ENCODE assay signal across 8 cellular contexts in genomic region chr15:65085990-65086679, GRCh38. TPM values are rescaled to one million over a fixed set of nuclear protein-coding genes. Genes with fewer than 3 reads are reported as not detected.
DNase-seq lines count a peak whose midpoint lies in the region; ATAC-seq, FAIRE-seq and TF ChIP-seq lines count a peak whose summit lies in the region.

No MANE protein-coding gene starts in this region.

- no peak for FAIRE-seq in D721Med (lab: Jason Lieb, UNC)

- H3K4me3 ChIP-seq in DND-41 (ENCODE audit: low read depth in 1 of 2, low read length in 2 of 2), result no peak overlapping the region

- no peaks in the 10 kb centered on the region for H3K9me3 Mint-ChIP-seq in HFFc6
- peaks cover 0 to 3% (median 0%) of the 10 kb centered on the region in 5 experiments for H3K9me3 Mint-ChIP-seq in brain
- H3K9me3 Mint-ChIP-seq in neural crest cell, result no peaks in the 10 kb centered on the region

- no peak overlapping the region for H3K9ac ChIP-seq in DND-41 (ENCODE audit: low read depth, low read length)

- H2AFZ ChIP-seq in DND-41 (ENCODE audit: low read depth, low read length), result no peak overlapping the region

- ATAC-seq in DND-41 (ENCODE audit: insufficient read depth, low read depth) (0 out of 3 replicates have a peak, but pooled peaks have one; percentile 23), GM18867 (IDR thresholded peaks at IDR 0.05; ENCODE audit: unreplicated experiment) (no peak), HG02759 (IDR thresholded peaks at IDR 0.05; ENCODE audit: unreplicated experiment) (no peak)

- H3K9me3 ChIP-seq in DND-41 (ENCODE audit: insufficient read depth, low read length, severe bottlenecking), result no peaks in the 10 kb centered on the region

- H3K36me3 Mint-ChIP-seq in HFFc6 (ENCODE audit: low read depth) (no peaks in the 10 kb centered on the region), brain (no peaks in the 10 kb centered on the region), neural crest cell (ENCODE audit: low read depth) (no peaks in the 10 kb centered on the region)

- no peaks in the 10 kb centered on the region for H3K79me2 ChIP-seq in DND-41 (ENCODE audit: insufficient read depth, low read length)

- H3K27ac ChIP-seq in DND-41 (ENCODE audit: low read length), result no peak overlapping the region

- H3K4me1 Mint-ChIP-seq in HFFc6 (ENCODE audit: low read depth), result peaks cover 16% of the 10 kb centered on the region
- H3K4me1 Mint-ChIP-seq in brain, result peaks cover 73% of the 10 kb centered on the region
- H3K4me1 Mint-ChIP-seq in neural crest cell, result peaks cover 57% of the 10 kb centered on the region

- no peaks in the 10 kb centered on the region for H3K36me3 ChIP-seq in DND-41 (ENCODE audit: insufficient read depth, low read length)

- peak; percentile 44 for TF ChIP-seq CTCF in DND-41 (IDR thresholded peaks at IDR 0.05; ENCODE audit: borderline replicate concordance, extremely low read depth, low read length, poor library complexity, severe bottlenecking)
- peak; percentile 70 for TF ChIP-seq CTCF in HFFc6 (IDR thresholded peaks at IDR 0.05)
- TF ChIP-seq CTCF in brain (conservative IDR thresholded peaks at IDR 0.05), result peak; percentile 35 to 47
- TF ChIP-seq CTCF in neural crest cell (conservative IDR thresholded peaks at IDR 0.05), result peak; percentile 55
- TF ChIP-seq CTCF in D721Med (IDR thresholded peaks at IDR 0.05; ENCODE audit: insufficient read depth, missing control alignments), result no peak

- H4K20me1 ChIP-seq in DND-41 (ENCODE audit: insufficient read depth, low read length), result no peaks in the 10 kb centered on the region

- DNase-seq in DND-41 (peak; percentile 28), HFFc6 (peak; percentile 24), neural crest cell (ENCODE audit: low read depth, low spot score) (no peak), D721Med (ENCODE audit: insufficient read length, low spot score) (no peak), NOMO-1 (lab: John Stamatoyannopoulos, UW; ENCODE audit: unreplicated experiment in 2 of 2) (no peak)

- H3K27me3 ChIP-seq in DND-41 (ENCODE audit: insufficient read depth, low read length, poor library complexity), result peaks cover 4% of the 10 kb centered on the region

- H3K4me2 ChIP-seq in DND-41 (ENCODE audit: insufficient read depth, low read length), result no peak overlapping the region

- H3K4me1 ChIP-seq in DND-41 (ENCODE audit: insufficient read depth, low read length), result peaks cover 15% of the 10 kb centered on the region

- no peak overlapping the region for H3K4me3 Mint-ChIP-seq in HFFc6
- H3K4me3 Mint-ChIP-seq in brain, result no peak overlapping the region
- H3K4me3 Mint-ChIP-seq in neural crest cell, result no peak overlapping the region

- H3K27me3 Mint-ChIP-seq in HFFc6 (ENCODE audit: insufficient read depth), result peaks cover 24% of the 10 kb centered on the region
- H3K27me3 Mint-ChIP-seq in brain, result peaks cover 42% of the 10 kb centered on the region
- peaks cover 11% of the 10 kb centered on the region for H3K27me3 Mint-ChIP-seq in neural crest cell (ENCODE audit: low read depth)

- H3K27ac Mint-ChIP-seq in HFFc6 (no peak overlapping the region), brain (peak overlapping the region in 2 of 5 experiments; percentile 48), neural crest cell (ENCODE audit: unreplicated experiment) (peak overlapping the region; percentile 66)

RNA-seq across cellular contexts. Expression of gene KBTBD13, which starts 9.6 kb away (rescaled TPM):
- total RNA-seq in HFFc6 (2021; fragmentation: NEBNext Ultra II Directional; extraction: Animal tissue kit (Norgen Biotek cat#: 25700)), result not detected
- polyA plus RNA-seq in brain (ENCODE audit: insufficient read depth, low read depth, low replicate concordance), result not detected
- not detected in 2 replicates for total RNA-seq in neural crest cell

RNA-seq across cellular contexts. Expression of gene RASL12, which starts 18.3 kb away (rescaled TPM):
- total RNA-seq in HFFc6 (2021; fragmentation: NEBNext Ultra II Directional; extraction: Animal tissue kit (Norgen Biotek cat#: 25700)), result not detected
- 9.1 TPM for polyA plus RNA-seq in brain (ENCODE audit: insufficient read depth, low read depth, low replicate concordance)
- 1.5 and 1.8 TPM in 2 replicates for total RNA-seq in neural crest cell

RNA-seq across cellular contexts. Expression of gene UBAP1L, which starts 28.9 kb away (rescaled TPM):
- 1 to 10 TPM in 1 of 6 experiments, under 1 TPM in 5; 0.43 to 1.4 (median 0.64) TPM for total RNA-seq in HFFc6 (2021; fragmentation: NEBNext Ultra II Directional; extraction: Animal tissue kit (Norgen Biotek cat#: 25700))
- 1.1 TPM for polyA plus RNA-seq in brain (ENCODE audit: insufficient read depth, low read depth, low replicate concordance)
- 3.6 and 4.5 TPM in 2 replicates for total RNA-seq in neural crest cell

RNA-seq across cellular contexts. Expression of gene SLC51B, which starts 40.9 kb away (rescaled TPM):
- total RNA-seq in HFFc6 (2021; fragmentation: NEBNext Ultra II Directional; extraction: Animal tissue kit (Norgen Biotek cat#: 25700)), result not detected
- polyA plus RNA-seq in brain (ENCODE audit: insufficient read depth, low read depth, low replicate concordance), result 0.51 TPM
- total RNA-seq in neural crest cell, result not detected in 2 replicates

RNA-seq across cellular contexts. Expression of gene PDCD7, which starts 47.5 kb away (rescaled TPM):
- 10 to 100 TPM; 18.5 to 32.1 (median 22.8) TPM for total RNA-seq in HFFc6 (2021; fragmentation: NEBNext Ultra II Directional; extraction: Animal tissue kit (Norgen Biotek cat#: 25700))
- 12.8 TPM for polyA plus RNA-seq in brain (ENCODE audit: insufficient read depth, low read depth, low replicate concordance)
- 37.0 and 40.8 TPM in 2 replicates for total RNA-seq in neural crest cell

Comparison
In these comparisons a context has a peak if more than half of its experiments do, and no peak if none do; other contexts are left out.
1. DNase-seq: peak in DND-41 (single experiment) and HFFc6 (single experiment); none in neural crest cell (single experiment), D721Med (single experiment) and NOMO-1 (0 of 2).